ENCODE assay signal across 8 cellular contexts in genomic region chr3:111761309-111761795, GRCh38.
DNase-seq lines count a peak whose midpoint lies in the region; ATAC-seq and TF ChIP-seq lines count a peak whose summit lies in the region.

No MANE protein-coding gene starts in this region.

- no peak overlapping the region for H3K4me3 Mint-ChIP-seq in naive thymus-derived CD4-positive, alpha-beta T cell

- peaks cover 0 to 10% (median 0%) of the 10 kb centered on the region in 5 donors for H3K36me3 Mint-ChIP-seq in naive thymus-derived CD4-positive, alpha-beta T cell

- intact Hi-C loops in naive thymus-derived CD4-positive, alpha-beta T cell (cut with micrococcal nuclease), result no loop called here

- peaks cover 0 to 46% (median 6%) of the 10 kb centered on the region in 10 experiments; a peak in 12 of 20 replicates for H3K4me1 ChIP-seq in BLaER1 treated with 17β-estradiol and CSF1 and Interleukin-3, amounts not matched to agents 10 nM and 100 nM
- H3K4me1 ChIP-seq in naive thymus-derived CD4-positive, alpha-beta T cell (ENCODE audit: control insufficient read depth in 2 of 2, insufficient read depth in 2 of 2, low read length in 2 of 2), result no peaks in the 10 kb centered on the region

- H3K27me3 Mint-ChIP-seq in naive thymus-derived CD4-positive, alpha-beta T cell, result no peaks in the 10 kb centered on the region

- H3K4me2 ChIP-seq in BLaER1 treated with 17β-estradiol and CSF1 and Interleukin-3, amounts not matched to agents 10 nM and 100 nM, result peak overlapping the region in 5 of 11 experiments; percentile 39 to 66 (median 58); a peak in 8 of 22 replicates

- peak overlapping the region in 2 of 11 experiments; percentile 5 to 47; a peak in 2 of 22 replicates for H3K9ac ChIP-seq in BLaER1 treated with 17β-estradiol and CSF1 and Interleukin-3, amounts not matched to agents 10 nM and 100 nM

- CTCF ChIA-PET in naive thymus-derived CD4-positive, alpha-beta T cell (lab: Charles Lee), result no interaction called here

- H3K9me3 ChIP-seq in BLaER1 treated with 17β-estradiol and CSF1 and Interleukin-3, amounts not matched to agents 10 nM and 100 nM (replicated peaks in 1 of 11), result no peaks in the 10 kb centered on the region
- no peaks in the 10 kb centered on the region for H3K9me3 ChIP-seq in naive thymus-derived CD4-positive, alpha-beta T cell (ENCODE audit: control insufficient read depth in 2 of 3, low read length in 3 of 3)

- TF ChIP-seq CTCF in cardiac fibroblast (IDR thresholded peaks at IDR 0.05; ENCODE audit: low read depth, low read length), result no peak

- POLR2A ChIA-PET in naive thymus-derived CD4-positive, alpha-beta T cell (lab: Charles Lee), result no interaction called here

- no peak overlapping the region for H3K27ac Mint-ChIP-seq in naive thymus-derived CD4-positive, alpha-beta T cell

- no peak overlapping the region for H3K4me3 ChIP-seq in BLaER1 treated with 17β-estradiol and CSF1 and Interleukin-3, amounts not matched to agents 10 nM and 100 nM
- no peak overlapping the region for H3K4me3 ChIP-seq in cardiac fibroblast (replicated peaks in 1 of 2; ENCODE audit: low read depth in 2 of 2, low read length in 2 of 2)
- H3K4me3 ChIP-seq in naive thymus-derived CD4-positive, alpha-beta T cell (ENCODE audit: low read length), result no peak overlapping the region

- peaks cover 0 to 5% (median 0%) of the 10 kb centered on the region in 7 donors for H3K4me1 Mint-ChIP-seq in naive thymus-derived CD4-positive, alpha-beta T cell

- H3K27me3 ChIP-seq in BLaER1 treated with 17β-estradiol and CSF1 and Interleukin-3, amounts not matched to agents 10 nM and 100 nM, result no peaks in the 10 kb centered on the region
- no peaks in the 10 kb centered on the region for H3K27me3 ChIP-seq in naive thymus-derived CD4-positive, alpha-beta T cell (ENCODE audit: control insufficient read depth in 2 of 2, insufficient read depth in 2 of 2, low read length in 2 of 2)

- peaks cover 0 to 7% (median 0%) of the 10 kb centered on the region in 11 donors for H3K9me3 Mint-ChIP-seq in naive thymus-derived CD4-positive, alpha-beta T cell

- H3K27ac ChIP-seq in BLaER1 treated with 17β-estradiol and CSF1 and Interleukin-3, amounts not matched to agents 10 nM and 100 nM, result peak overlapping the region in 6 of 11 experiments; percentile 1 to 65 (median 48); a peak in 9 of 22 replicates
- H3K27ac ChIP-seq in naive thymus-derived CD4-positive, alpha-beta T cell (ENCODE audit: low read depth, low read length), result no peak overlapping the region

- DNase-seq in cardiac fibroblast (ENCODE audit: low read depth in 2 of 2) (peak; percentile 35 to 79), DMS 273 treated with DMSO at 0.1 percent for 48 hours (lab: John Stamatoyannopoulos, UW) (no peak), NCI-H1105 treated with DMSO at 0.1 percent for 48 hours (lab: John Stamatoyannopoulos, UW) (no peak), DMS 273 (lab: John Stamatoyannopoulos, UW; ENCODE audit: unreplicated experiment) (no peak), OCI-M2 (lab: John Stamatoyannopoulos, UW; ENCODE audit: unreplicated experiment) (no peak)
- no peak for DNase-seq in naive thymus-derived CD4-positive, alpha-beta T cell

- ATAC-seq in HG02870 (IDR thresholded peaks at IDR 0.05; ENCODE audit: unreplicated experiment), result peak; percentile 69
- ATAC-seq in naive thymus-derived CD4-positive, alpha-beta T cell, result peak; percentile 54

- H3K36me3 ChIP-seq in BLaER1 treated with 17β-estradiol and CSF1 and Interleukin-3, amounts not matched to agents 10 nM and 100 nM, result no peaks in the 10 kb centered on the region
- no peaks in the 10 kb centered on the region for H3K36me3 ChIP-seq in naive thymus-derived CD4-positive, alpha-beta T cell (ENCODE audit: control insufficient read depth in 2 of 3, insufficient read depth in 3 of 3, low read length in 3 of 3)

- no peaks in the 10 kb centered on the region for H4K20me1 ChIP-seq in BLaER1 treated with 17β-estradiol and CSF1 and Interleukin-3, amounts not matched to agents 10 nM and 100 nM

Comparison
In these comparisons a context has a peak if more than half of its experiments do, and no peak if none do; other contexts are left out.
1. DNase-seq: peak in cardiac fibroblast (2 of 2); none in naive thymus-derived CD4-positive, alpha-beta T cell (0 of 9), DMS 273 treated with DMSO at 0.1 percent for 48 hours (single experiment), NCI-H1105 treated with DMSO at 0.1 percent for 48 hours (single experiment), DMS 273 (single experiment) and OCI-M2 (single experiment).